ENCODE assay signal across 2 cellular contexts in the genomic region with DNA sequence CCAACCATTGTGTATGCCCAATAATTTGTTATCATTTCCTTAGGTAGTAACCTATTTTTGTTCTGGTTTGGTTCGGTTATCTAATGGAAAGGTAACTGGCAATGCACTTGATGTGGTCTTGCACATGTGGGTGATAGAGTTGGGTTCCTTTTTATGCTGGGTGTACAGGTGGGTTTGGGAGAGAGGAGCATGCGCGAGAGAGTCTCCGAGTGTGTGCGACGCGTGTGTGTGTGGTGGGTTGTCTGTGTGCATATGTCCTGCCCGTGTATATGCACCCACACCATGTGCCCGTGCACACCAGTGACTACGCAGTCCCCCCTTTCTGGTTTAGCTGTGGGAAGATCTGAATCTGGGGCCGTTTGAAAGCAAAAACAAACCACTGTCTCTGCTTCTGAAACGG.
TF ChIP-seq lines count a peak whose summit lies in the region.

No MANE protein-coding gene starts in this region.

TF ChIP-seq in GM23338, 12 proteins besides CTCF, POLR2A, EP300 and RAD21 (continued from another document):
- no peak for TF ChIP-seq CREB1 (CRISPR knock-in tag; IDR thresholded peaks at IDR 0.05; ENCODE audit: low read depth)
- TF ChIP-seq ZNF114 (CRISPR knock-in tag; IDR thresholded peaks at IDR 0.05) = no peak
- no peak for TF ChIP-seq STAT1 (IDR thresholded peaks at IDR 0.05; ENCODE audit: unreplicated experiment)
- TF ChIP-seq JUNB (IDR thresholded peaks at IDR 0.05; ENCODE audit: unreplicated experiment) = no peak
- TF ChIP-seq, protein P1, sequence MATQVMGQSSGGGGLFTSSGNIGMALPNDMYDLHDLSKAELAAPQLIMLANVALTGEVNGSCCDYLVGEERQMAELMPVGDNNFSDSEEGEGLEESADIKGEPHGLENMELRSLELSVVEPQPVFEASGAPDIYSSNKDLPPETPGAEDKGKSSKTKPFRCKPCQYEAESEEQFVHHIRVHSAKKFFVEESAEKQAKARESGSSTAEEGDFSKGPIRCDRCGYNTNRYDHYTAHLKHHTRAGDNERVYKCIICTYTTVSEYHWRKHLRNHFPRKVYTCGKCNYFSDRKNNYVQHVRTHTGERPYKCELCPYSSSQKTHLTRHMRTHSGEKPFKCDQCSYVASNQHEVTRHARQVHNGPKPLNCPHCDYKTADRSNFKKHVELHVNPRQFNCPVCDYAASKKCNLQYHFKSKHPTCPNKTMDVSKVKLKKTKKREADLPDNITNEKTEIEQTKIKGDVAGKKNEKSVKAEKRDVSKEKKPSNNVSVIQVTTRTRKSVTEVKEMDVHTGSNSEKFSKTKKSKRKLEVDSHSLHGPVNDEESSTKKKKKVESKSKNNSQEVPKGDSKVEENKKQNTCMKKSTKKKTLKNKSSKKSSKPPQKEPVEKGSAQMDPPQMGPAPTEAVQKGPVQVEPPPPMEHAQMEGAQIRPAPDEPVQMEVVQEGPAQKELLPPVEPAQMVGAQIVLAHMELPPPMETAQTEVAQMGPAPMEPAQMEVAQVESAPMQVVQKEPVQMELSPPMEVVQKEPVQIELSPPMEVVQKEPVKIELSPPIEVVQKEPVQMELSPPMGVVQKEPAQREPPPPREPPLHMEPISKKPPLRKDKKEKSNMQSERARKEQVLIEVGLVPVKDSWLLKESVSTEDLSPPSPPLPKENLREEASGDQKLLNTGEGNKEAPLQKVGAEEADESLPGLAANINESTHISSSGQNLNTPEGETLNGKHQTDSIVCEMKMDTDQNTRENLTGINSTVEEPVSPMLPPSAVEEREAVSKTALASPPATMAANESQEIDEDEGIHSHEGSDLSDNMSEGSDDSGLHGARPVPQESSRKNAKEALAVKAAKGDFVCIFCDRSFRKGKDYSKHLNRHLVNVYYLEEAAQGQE (IDR thresholded peaks at IDR 0.05; ENCODE audit: unreplicated experiment) = no peak
- no peak for TF ChIP-seq NANOG (IDR thresholded peaks at IDR 0.05; ENCODE audit: borderline replicate concordance)
- no peak for TF ChIP-seq ETS1 (IDR thresholded peaks at IDR 0.05)
- TF ChIP-seq, protein P2, sequence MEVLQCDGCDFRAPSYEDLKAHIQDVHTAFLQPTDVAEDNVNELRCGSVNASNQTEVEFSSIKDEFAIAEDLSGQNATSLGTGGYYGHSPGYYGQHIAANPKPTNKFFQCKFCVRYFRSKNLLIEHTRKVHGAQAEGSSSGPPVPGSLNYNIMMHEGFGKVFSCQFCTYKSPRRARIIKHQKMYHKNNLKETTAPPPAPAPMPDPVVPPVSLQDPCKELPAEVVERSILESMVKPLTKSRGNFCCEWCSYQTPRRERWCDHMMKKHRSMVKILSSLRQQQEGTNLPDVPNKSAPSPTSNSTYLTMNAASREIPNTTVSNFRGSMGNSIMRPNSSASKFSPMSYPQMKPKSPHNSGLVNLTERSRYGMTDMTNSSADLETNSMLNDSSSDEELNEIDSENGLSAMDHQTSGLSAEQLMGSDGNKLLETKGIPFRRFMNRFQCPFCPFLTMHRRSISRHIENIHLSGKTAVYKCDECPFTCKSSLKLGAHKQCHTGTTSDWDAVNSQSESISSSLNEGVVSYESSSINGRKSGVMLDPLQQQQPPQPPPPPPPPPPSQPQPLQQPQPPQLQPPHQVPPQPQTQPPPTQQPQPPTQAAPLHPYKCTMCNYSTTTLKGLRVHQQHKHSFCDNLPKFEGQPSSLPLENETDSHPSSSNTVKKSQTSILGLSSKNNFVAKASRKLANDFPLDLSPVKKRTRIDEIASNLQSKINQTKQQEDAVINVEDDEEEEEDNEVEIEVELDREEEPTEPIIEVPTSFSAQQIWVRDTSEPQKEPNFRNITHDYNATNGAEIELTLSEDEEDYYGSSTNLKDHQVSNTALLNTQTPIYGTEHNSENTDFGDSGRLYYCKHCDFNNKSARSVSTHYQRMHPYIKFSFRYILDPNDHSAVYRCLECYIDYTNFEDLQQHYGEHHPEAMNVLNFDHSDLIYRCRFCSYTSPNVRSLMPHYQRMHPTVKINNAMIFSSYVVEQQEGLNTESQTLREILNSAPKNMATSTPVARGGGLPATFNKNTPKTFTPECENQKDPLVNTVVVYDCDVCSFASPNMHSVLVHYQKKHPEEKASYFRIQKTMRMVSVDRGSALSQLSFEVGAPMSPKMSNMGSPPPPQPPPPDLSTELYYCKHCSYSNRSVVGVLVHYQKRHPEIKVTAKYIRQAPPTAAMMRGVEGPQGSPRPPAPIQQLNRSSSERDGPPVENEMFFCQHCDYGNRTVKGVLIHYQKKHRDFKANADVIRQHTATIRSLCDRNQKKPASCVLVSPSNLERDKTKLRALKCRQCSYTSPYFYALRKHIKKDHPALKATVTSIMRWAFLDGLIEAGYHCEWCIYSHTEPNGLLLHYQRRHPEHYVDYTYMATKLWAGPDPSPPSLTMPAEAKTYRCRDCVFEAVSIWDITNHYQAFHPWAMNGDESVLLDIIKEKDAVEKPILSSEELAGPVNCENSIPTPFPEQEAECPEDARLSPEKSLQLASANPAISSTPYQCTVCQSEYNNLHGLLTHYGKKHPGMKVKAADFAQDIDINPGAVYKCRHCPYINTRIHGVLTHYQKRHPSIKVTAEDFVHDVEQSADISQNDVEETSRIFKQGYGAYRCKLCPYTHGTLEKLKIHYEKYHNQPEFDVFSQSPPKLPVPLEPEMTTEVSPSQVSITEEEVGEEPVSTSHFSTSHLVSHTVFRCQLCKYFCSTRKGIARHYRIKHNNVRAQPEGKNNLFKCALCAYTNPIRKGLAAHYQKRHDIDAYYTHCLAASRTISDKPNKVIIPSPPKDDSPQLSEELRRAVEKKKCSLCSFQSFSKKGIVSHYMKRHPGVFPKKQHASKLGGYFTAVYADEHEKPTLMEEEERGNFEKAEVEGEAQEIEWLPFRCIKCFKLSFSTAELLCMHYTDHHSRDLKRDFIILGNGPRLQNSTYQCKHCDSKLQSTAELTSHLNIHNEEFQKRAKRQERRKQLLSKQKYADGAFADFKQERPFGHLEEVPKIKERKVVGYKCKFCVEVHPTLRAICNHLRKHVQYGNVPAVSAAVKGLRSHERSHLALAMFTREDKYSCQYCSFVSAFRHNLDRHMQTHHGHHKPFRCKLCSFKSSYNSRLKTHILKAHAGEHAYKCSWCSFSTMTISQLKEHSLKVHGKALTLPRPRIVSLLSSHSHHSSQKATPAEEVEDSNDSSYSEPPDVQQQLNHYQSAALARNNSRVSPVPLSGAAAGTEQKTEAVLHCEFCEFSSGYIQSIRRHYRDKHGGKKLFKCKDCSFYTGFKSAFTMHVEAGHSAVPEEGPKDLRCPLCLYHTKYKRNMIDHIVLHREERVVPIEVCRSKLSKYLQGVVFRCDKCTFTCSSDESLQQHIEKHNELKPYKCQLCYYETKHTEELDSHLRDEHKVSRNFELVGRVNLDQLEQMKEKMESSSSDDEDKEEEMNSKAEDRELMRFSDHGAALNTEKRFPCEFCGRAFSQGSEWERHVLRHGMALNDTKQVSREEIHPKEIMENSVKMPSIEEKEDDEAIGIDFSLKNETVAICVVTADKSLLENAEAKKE (CRISPR knock-in tag; IDR thresholded peaks at IDR 0.05) = no peak
- no peak for TF ChIP-seq POLR2AphosphoS5 (IDR thresholded peaks at IDR 0.05; ENCODE audit: low read depth)
- no peak for TF ChIP-seq ZNF331 (CRISPR knock-in tag; IDR thresholded peaks at IDR 0.05; ENCODE audit: low read depth)

TF ChIP-seq in H1, 55 proteins besides CTCF, POLR2A, EP300 and RAD21 (continued from another document):
- TF ChIP-seq CTBP2 (IDR thresholded peaks at IDR 0.05; ENCODE audit: borderline replicate concordance, insufficient read depth, insufficient read length, low read length) (no peak), CHD2 (IDR thresholded peaks at IDR 0.05; ENCODE audit: low read length) (no peak), TAF1 (IDR thresholded peaks at IDR 0.05; ENCODE audit: low read depth, low read length) (no peak), ATF3 (IDR thresholded peaks at IDR 0.05; ENCODE audit: insufficient read depth, low read depth, low read length) (no peak), FOSL1 (IDR thresholded peaks at IDR 0.05; ENCODE audit: insufficient read depth, low read depth, low read length) (no peak), GABPA (IDR thresholded peaks at IDR 0.05; ENCODE audit: borderline replicate concordance, insufficient read depth, low read length) (no peak), SP1 (IDR thresholded peaks at IDR 0.05; ENCODE audit: low read depth, low read length) (no peak), HDAC6 (IDR thresholded peaks at IDR 0.05; ENCODE audit: low read depth, low read length) (no peak), BACH1 (IDR thresholded peaks at IDR 0.05; ENCODE audit: low read length) (no peak), SP4 (IDR thresholded peaks at IDR 0.05; ENCODE audit: low read length) (no peak), KDM5A (IDR thresholded peaks at IDR 0.05; ENCODE audit: low read length) (no peak), YY1 (IDR thresholded peaks at IDR 0.05; ENCODE audit: low read depth, low read length) (no peak), SIX5 (IDR thresholded peaks at IDR 0.05; ENCODE audit: low read depth, low read length) (no peak), RXRA (IDR thresholded peaks at IDR 0.05; ENCODE audit: insufficient read depth, low read depth, low read length) (no peak), POLR2AphosphoS5 (IDR thresholded peaks at IDR 0.05; ENCODE audit: low read depth, low read length) (no peak), CBX8 (IDR thresholded peaks at IDR 0.05; ENCODE audit: borderline replicate concordance, low read depth, low read length) (no peak), CHD7 (IDR thresholded peaks at IDR 0.05; ENCODE audit: insufficient replicate concordance, low read length) (no peak)
- TF ChIP-seq, protein P3, sequence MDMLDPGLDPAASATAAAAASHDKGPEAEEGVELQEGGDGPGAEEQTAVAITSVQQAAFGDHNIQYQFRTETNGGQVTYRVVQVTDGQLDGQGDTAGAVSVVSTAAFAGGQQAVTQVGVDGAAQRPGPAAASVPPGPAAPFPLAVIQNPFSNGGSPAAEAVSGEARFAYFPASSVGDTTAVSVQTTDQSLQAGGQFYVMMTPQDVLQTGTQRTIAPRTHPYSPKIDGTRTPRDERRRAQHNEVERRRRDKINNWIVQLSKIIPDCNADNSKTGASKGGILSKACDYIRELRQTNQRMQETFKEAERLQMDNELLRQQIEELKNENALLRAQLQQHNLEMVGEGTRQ (IDR thresholded peaks at IDR 0.05; ENCODE audit: low read length) = no peak
- TF ChIP-seq, protein P4, sequence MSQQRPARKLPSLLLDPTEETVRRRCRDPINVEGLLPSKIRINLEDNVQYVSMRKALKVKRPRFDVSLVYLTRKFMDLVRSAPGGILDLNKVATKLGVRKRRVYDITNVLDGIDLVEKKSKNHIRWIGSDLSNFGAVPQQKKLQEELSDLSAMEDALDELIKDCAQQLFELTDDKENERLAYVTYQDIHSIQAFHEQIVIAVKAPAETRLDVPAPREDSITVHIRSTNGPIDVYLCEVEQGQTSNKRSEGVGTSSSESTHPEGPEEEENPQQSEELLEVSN (IDR thresholded peaks at IDR 0.05) = no peak
